Comparison of ENCODE assay signal across 13 cellular contexts in the genomic region with DNA sequence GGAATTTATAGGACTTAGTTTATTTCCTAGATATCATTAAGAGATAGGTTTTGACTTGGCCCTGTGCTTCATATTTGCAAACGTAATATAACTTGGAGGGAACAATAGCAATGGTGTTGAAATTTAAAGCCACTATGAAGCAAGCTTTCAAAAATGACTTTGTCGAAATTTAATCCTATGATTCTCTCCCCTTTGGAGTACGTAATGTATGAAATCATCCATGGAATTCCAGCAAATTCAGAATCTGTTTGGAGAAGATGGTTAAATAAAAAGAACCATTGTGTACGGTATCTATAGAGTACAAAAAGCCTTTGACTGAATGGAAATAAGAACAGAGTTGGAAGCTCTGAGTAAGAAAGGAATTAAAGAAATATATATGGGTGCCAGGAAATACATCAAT.
"Had no signal": no experiment of that assay in that cellular context is flagged by ENCODE, and none has a peak within 500 bp of the region (broad histone marks: within the 10 kb centered on the region; RNA-seq: fewer than 3 reads in every experiment).

No MANE protein-coding gene starts in this region.

- H3K9me3 ChIP-seq: neutrophil had no signal

- ATAC-seq: right cardiac atrium; stimulated activated naive B cell treated with anti-CD40 and anti-IgM and Interleukin-4, amounts not matched to agents 10 μg/mL and 1 μg/mL and 100 μg/mL, for 72 hours had no signal

- H3K27ac ChIP-seq: neutrophil had no signal

- H3K4me3 Mint-ChIP-seq: activated CD4-positive, alpha-beta memory T cell treated with anti-CD3 and anti-CD28 coated beads, Interleukin-2, amount 10 ng/mL, durations not matched to agents 7 days and 5 days; stimulated activated naive B cell treated with anti-CD40 and anti-IgM and Interleukin-4, amounts not matched to agents 10 μg/mL and 1 μg/mL and 100 μg/mL, for 72 hours had no signal

- H3K9me3 Mint-ChIP-seq: activated CD4-positive, alpha-beta memory T cell treated with anti-CD3 and anti-CD28 coated beads, Interleukin-2, amount 10 ng/mL, durations not matched to agents 7 days and 5 days; stimulated activated naive B cell treated with anti-CD40 and anti-IgM and Interleukin-4, amounts not matched to agents 10 μg/mL and 1 μg/mL and 100 μg/mL, for 72 hours had no signal

- FAIRE-seq: bronchial epithelial cell, colon had no signal

- H3K4me1 Mint-ChIP-seq: stimulated activated naive B cell treated with anti-CD40 and anti-IgM and Interleukin-4, amounts not matched to agents 10 μg/mL and 1 μg/mL and 100 μg/mL, for 72 hours had no signal

- H3K27ac Mint-ChIP-seq: activated CD4-positive, alpha-beta memory T cell treated with anti-CD3 and anti-CD28 coated beads, Interleukin-2, amount 10 ng/mL, durations not matched to agents 7 days and 5 days; stimulated activated naive B cell treated with anti-CD40 and anti-IgM and Interleukin-4, amounts not matched to agents 10 μg/mL and 1 μg/mL and 100 μg/mL, for 72 hours had no signal

- DNase-seq: activated CD4-positive, alpha-beta memory T cell treated with anti-CD3 and anti-CD28 coated beads, Interleukin-2, amount 10 ng/mL, durations not matched to agents 7 days and 5 days; activated CD4-positive, alpha-beta T cell treated with anti-CD3 and anti-CD28 coated beads for 1 hour; activated CD8-positive, alpha-beta memory T cell treated with anti-CD3 and anti-CD28 coated beads, Interleukin-2, amount 50 U/mL, for 48 hours; activated naive CD4-positive, alpha-beta T cell treated with Interleukin-2 at 50 U/mL for 16 hours; aorta; right cardiac atrium; stimulated activated CD4-positive, alpha-beta T cell treated with anti-CD3 and anti-CD28 coated beads, Interleukin-1b, Interleukin-23, amount 100 ng/mL, for 48 hours; stimulated activated naive B cell treated with anti-CD40 and anti-IgM and Interleukin-4, amounts not matched to agents 10 μg/mL and 1 μg/mL and 100 μg/mL, for 72 hours; T1000; trophoblast cell had no signal

- H3K27me3 Mint-ChIP-seq: activated CD4-positive, alpha-beta memory T cell treated with anti-CD3 and anti-CD28 coated beads, Interleukin-2, amount 10 ng/mL, durations not matched to agents 7 days and 5 days; stimulated activated naive B cell treated with anti-CD40 and anti-IgM and Interleukin-4, amounts not matched to agents 10 μg/mL and 1 μg/mL and 100 μg/mL, for 72 hours had no signal
